ENCODE assay signal across 14 cellular contexts in the genomic region with DNA sequence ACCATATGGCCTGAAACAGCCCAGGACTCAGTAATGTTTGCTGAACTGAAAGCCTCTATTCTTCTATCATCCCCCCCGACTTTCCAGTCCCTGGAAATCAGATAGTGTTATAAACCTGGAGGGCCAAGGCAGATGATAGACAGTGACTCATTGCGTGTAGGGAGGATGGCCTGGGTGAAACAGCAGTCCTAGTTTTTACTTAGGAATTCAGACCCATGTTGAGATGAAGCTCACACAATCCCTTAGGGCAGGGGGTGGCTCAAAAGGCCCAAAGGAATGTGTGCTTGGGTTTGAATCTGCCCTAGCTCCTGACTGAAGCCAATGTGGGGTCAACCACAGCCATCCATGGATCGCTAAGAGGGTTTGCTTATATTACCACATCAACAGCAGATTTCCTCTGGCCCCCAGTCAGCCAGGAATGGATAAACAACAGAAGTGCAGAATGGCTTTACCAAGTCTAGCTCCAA. TPM values are rescaled to one million over a fixed set of nuclear protein-coding genes. Genes with fewer than 3 reads are reported as not detected.
A peak's percentile ranks its signal among the peaks of the same experiment; 100 is the strongest.
DNase-seq lines count a peak whose midpoint lies in the region; ATAC-seq and TF ChIP-seq lines count a peak whose summit lies in the region.
"Had no signal": no experiment of that assay in that cellular context is flagged by ENCODE, and none has a peak within 500 bp of the region (broad histone marks: within the 10 kb centered on the region; RNA-seq: fewer than 3 reads in every experiment).

No MANE protein-coding gene starts in this region.

- TF ChIP-seq CTCF in AG09319 (IDR thresholded peaks at IDR 0.05; ENCODE audit: low read depth, low read length): no peak
- TF ChIP-seq CTCF in astrocyte of the cerebellum (IDR thresholded peaks at IDR 0.05; ENCODE audit: low read depth, low read length, missing control alignments): no peak
- no peak for TF ChIP-seq CTCF in kidney epithelial cell (IDR thresholded peaks at IDR 0.05; ENCODE audit: insufficient read depth, low read length, poor library complexity, severe bottlenecking)
- TF ChIP-seq CTCF in heart left ventricle (IDR thresholded peaks at IDR 0.05): no peak

- in situ Hi-C loops in astrocyte of the cerebellum (cut with HindIII; ENCODE audit: low sequenced_read_pairs): no loop called here

- no peaks in the 10 kb centered on the region for H3K27me3 ChIP-seq in kidney epithelial cell (ENCODE audit: control insufficient read depth, insufficient read depth, low read length)
- H3K27me3 ChIP-seq in heart left ventricle: no peaks in the 10 kb centered on the region
- H3K27me3 ChIP-seq: pancreas, transverse colon had no signal

- no peaks in the 10 kb centered on the region for H3K36me3 ChIP-seq in kidney epithelial cell (ENCODE audit: control insufficient read depth, insufficient read depth, low read length)
- no peaks in the 10 kb centered on the region for H3K36me3 ChIP-seq in heart left ventricle
- H3K36me3 ChIP-seq: pancreas, transverse colon had no signal

- intact Hi-C loops in heart left ventricle (cut with DNase I): no loop called here

- H3K4me1 ChIP-seq in heart left ventricle: peaks cover 0 to under 1% (median 0%) of the 10 kb centered on the region in 12 donors
- H3K4me1 ChIP-seq: pancreas had no signal

- no peaks in the 10 kb centered on the region for H3K9me3 ChIP-seq in heart left ventricle
- H3K9me3 ChIP-seq: pancreas, transverse colon had no signal

- WGBS in heart left ventricle, 4 donors: 84 to 91% (median 89%) methylated on average over 2 to 3 of the region's 3 CpGs

- no peak for TF ChIP-seq POLR2A in heart left ventricle (IDR thresholded peaks at IDR 0.05)

- ATAC-seq in heart left ventricle: no peak
- ATAC-seq: activated CD8-positive, alpha-beta T cell treated with anti-CD3 and anti-CD28 coated beads, Interleukin-2, amount 10 ng/mL, durations not matched to agents 7 days and 5 days; effector memory CD8-positive, alpha-beta T cell had no signal

- DNase-seq in AG09319 (ENCODE audit: extremely low read depth, low read depth) (peak; percentile 94), HS-5 (ENCODE audit: low read depth) (peak; percentile 93), astrocyte of the cerebellum (ENCODE audit: low read depth) (peak; percentile 100), kidney epithelial cell (ENCODE audit: low read depth) (peak; percentile 85), mucosa of gallbladder (ENCODE audit: low spot score) (no peak), heart left ventricle (no peak), globus pallidus (ENCODE audit: low spot score) (no peak)
- no peak for DNase-seq in stimulated activated CD4-positive, alpha-beta T cell treated with anti-CD3 and anti-CD28 coated beads, Interleukin-2, amount 100 ng/mL, for 24 hours
- DNase-seq: activated CD8-positive, alpha-beta T cell treated with anti-CD3 and anti-CD28 coated beads, Interleukin-2, amount 10 ng/mL, durations not matched to agents 7 days and 5 days; CD4-positive, alpha-beta T cell; effector memory CD8-positive, alpha-beta T cell; NCI-H2081 treated with DMSO at 0.1 percent for 48 hours; pancreas; transverse colon had no signal

- H3K27ac ChIP-seq in heart left ventricle: no peak overlapping the region
- H3K27ac ChIP-seq: pancreas, transverse colon had no signal

- no peak overlapping the region for H3K4me3 ChIP-seq in astrocyte of the cerebellum (ENCODE audit: low read depth, low read length)
- H3K4me3 ChIP-seq in kidney epithelial cell (ENCODE audit: low read depth, low read length): no peak overlapping the region
- H3K4me3 ChIP-seq in heart left ventricle: no peak overlapping the region
- H3K4me3 ChIP-seq: pancreas, transverse colon had no signal

RNA-seq across cellular contexts. Expression of a gene that starts 22.7 kb away (rescaled TPM):
- total RNA-seq in kidney epithelial cell (511 and 693 TPM in 2 replicates), mucosa of gallbladder (505 TPM), heart left ventricle (100 to 1,000 TPM; 334 to 623 (median 442) TPM)
- 100 to 1,000 TPM; 419 to 437 TPM for polyA plus RNA-seq in heart left ventricle

RNA-seq across cellular contexts. Expression of a gene that starts 43.9 kb away (rescaled TPM):
- total RNA-seq in kidney epithelial cell (not detected in 2 replicates), mucosa of gallbladder (0.20 TPM), heart left ventricle (under 1 TPM in 1 of 9 donors, not detected in 8; 0.52 TPM)
- not detected for polyA plus RNA-seq in heart left ventricle
- total RNA-seq: CD4-positive, alpha-beta T cell; pancreas had no signal
- polyA plus RNA-seq: pancreas had no signal

Comparison
In these comparisons a context has a peak if more than half of its experiments do, and no peak if none do; other contexts are left out.
1. DNase-seq: peak in AG09319 (single experiment), HS-5 (single experiment), astrocyte of the cerebellum (single experiment) and kidney epithelial cell (single experiment); none in mucosa of gallbladder (single experiment), stimulated activated CD4-positive, alpha-beta T cell treated with anti-CD3 and anti-CD28 coated beads, Interleukin-2, amount 100 ng/mL, for 24 hours (0 of 2), heart left ventricle (0 of 5) and globus pallidus (single experiment).